ENCODE assay signal across 14 cellular contexts in the genomic region with DNA sequence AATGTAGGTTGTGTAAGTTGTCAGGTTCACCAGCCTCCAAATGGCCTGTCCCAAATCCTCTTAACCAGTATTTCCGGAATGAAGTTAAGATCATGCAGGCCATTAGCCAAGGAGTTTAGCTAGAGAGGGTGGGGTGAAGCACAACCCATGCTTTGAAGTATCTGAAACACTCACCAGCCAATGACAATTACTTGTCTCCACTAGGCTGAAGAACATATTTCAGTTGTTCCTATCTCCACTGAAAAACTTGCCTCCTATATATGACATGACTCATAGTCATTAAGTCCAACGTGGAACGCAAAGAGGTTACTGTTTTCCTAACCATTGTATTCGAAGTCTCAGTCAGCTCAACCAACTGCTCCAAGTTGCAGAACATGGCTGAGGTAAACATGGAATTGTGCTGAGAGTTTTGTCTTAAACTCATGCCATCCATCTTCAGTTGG. TPM values are rescaled to one million over a fixed set of nuclear protein-coding genes. Genes with fewer than 3 reads are reported as not detected.
DNase-seq lines count a peak whose midpoint lies in the region; ATAC-seq and TF ChIP-seq lines count a peak whose summit lies in the region.
"Had no signal": no experiment of that assay in that cellular context is flagged by ENCODE, and none has a peak within 500 bp of the region (broad histone marks: within the 10 kb centered on the region; RNA-seq: fewer than 3 reads in every experiment).

No MANE protein-coding gene starts in this region.

- TF ChIP-seq CTCF in astrocyte of the spinal cord (IDR thresholded peaks at IDR 0.05; ENCODE audit: low read depth, low read length): no peak

- DNase-seq in COLO829 (ENCODE audit: low spot score): peak; percentile 56
- DNase-seq in HT-29 (ENCODE audit: low spot score): peak; percentile 48
- peak; percentile 74 for DNase-seq in astrocyte of the spinal cord (ENCODE audit: low read depth, low spot score)
- peak; percentile 83 for DNase-seq in mesenchymal stem cell
- no peak for DNase-seq in hypothalamus (lab: John Stamatoyannopoulos, UW)
- DNase-seq in cerebellum (ENCODE audit: low spot score): no peak
- no peak for DNase-seq in NCI-H187 treated with DMSO at 0.1 percent for 48 hours (lab: John Stamatoyannopoulos, UW)
- DNase-seq: NCI-H2227 treated with DMSO at 0.1 percent for 48 hours; OCI-M1; psoas muscle; stimulated activated CD4-positive, alpha-beta T cell treated with anti-CD3 and anti-CD28 coated beads, Interleukin-4, amount 100 ng/mL, for 24 hours; T-helper 9 cell had no signal

- H2BK120ac ChIP-seq in mesenchymal stem cell (ENCODE audit: low read depth, low read length): no peak overlapping the region

- H3K27me3 ChIP-seq in mesenchymal stem cell (ENCODE audit: control insufficient read depth in 1 of 2, insufficient read depth in 1 of 2, low read length in 2 of 2): no peaks in the 10 kb centered on the region

- H3K23ac ChIP-seq in mesenchymal stem cell (ENCODE audit: low read length in 2 of 2): no peak overlapping the region

- H3K9ac ChIP-seq in mesenchymal stem cell (ENCODE audit: low read length): no peak overlapping the region

- 26% methylated on average over 4 of the region's 4 CpGs for WGBS in mesenchymal stem cell

- no peaks in the 10 kb centered on the region for H3K79me1 ChIP-seq in mesenchymal stem cell (replicated peaks; ENCODE audit: low read length, poor library complexity, severe bottlenecking)

- no peak overlapping the region for H3K14ac ChIP-seq in mesenchymal stem cell (ENCODE audit: low read length in 2 of 2)

- no peaks in the 10 kb centered on the region for H3K4me1 ChIP-seq in mesenchymal stem cell (ENCODE audit: control insufficient read depth, insufficient read depth, low read depth, low read length)
- H3K4me1 ChIP-seq: psoas muscle had no signal

- no peak overlapping the region for H4K8ac ChIP-seq in mesenchymal stem cell (ENCODE audit: low read length)

- no peak overlapping the region for H3K27ac ChIP-seq in mesenchymal stem cell (ENCODE audit: low read length, poor library complexity, severe bottlenecking)
- H3K27ac ChIP-seq: C4-2B, psoas muscle had no signal

- no peak overlapping the region for H3K4ac ChIP-seq in mesenchymal stem cell (ENCODE audit: low read depth in 1 of 2, low read length in 2 of 2)

- in situ Hi-C loops in astrocyte of the spinal cord (cut with HindIII; ENCODE audit: low sequenced_read_pairs): no loop called here

- H2AK5ac ChIP-seq in mesenchymal stem cell (ENCODE audit: low read length, severe bottlenecking): no peak overlapping the region

- no peak overlapping the region for H3K18ac ChIP-seq in mesenchymal stem cell (ENCODE audit: low read depth in 1 of 2, low read length in 2 of 2)

- no peak overlapping the region for H3K4me2 ChIP-seq in mesenchymal stem cell (ENCODE audit: low read length, poor library complexity, severe bottlenecking)

- no peak overlapping the region for H2BK5ac ChIP-seq in mesenchymal stem cell (ENCODE audit: low read depth, low read length, poor library complexity, severe bottlenecking)

- no peak overlapping the region for H2AFZ ChIP-seq in mesenchymal stem cell (ENCODE audit: low read depth, low read length)

- H2BK12ac ChIP-seq in mesenchymal stem cell (ENCODE audit: low read length in 2 of 2): no peak overlapping the region

- no peaks in the 10 kb centered on the region for H3K36me3 ChIP-seq in mesenchymal stem cell (ENCODE audit: control insufficient read depth in 1 of 2, insufficient read depth in 2 of 2, low read depth in 1 of 2, low read length in 2 of 2)

- no peak overlapping the region for H2BK15ac ChIP-seq in mesenchymal stem cell (ENCODE audit: low read depth, poor library complexity, severe bottlenecking)

- no peaks in the 10 kb centered on the region for H3K9me3 ChIP-seq in mesenchymal stem cell (ENCODE audit: control insufficient read depth, low read length)
- H3K9me3 ChIP-seq: psoas muscle had no signal

- no peak for ATAC-seq in HG02885 (IDR thresholded peaks at IDR 0.05; ENCODE audit: poor library complexity, unreplicated experiment)
- ATAC-seq: psoas muscle had no signal

- H3K4me3 ChIP-seq in astrocyte of the spinal cord (ENCODE audit: low read depth, low read length) (no peak overlapping the region), mesenchymal stem cell (ENCODE audit: insufficient read depth in 1 of 2, low read depth in 1 of 2, low read length in 2 of 2) (no peak overlapping the region)
- H3K4me3 ChIP-seq: psoas muscle had no signal

- H4K91ac ChIP-seq in mesenchymal stem cell (ENCODE audit: low read length): no peak overlapping the region

RNA-seq across cellular contexts. Expression of gene TNFAIP3, which starts 37.4 kb away (rescaled TPM):
- 1.2 and 1.7 TPM in 2 replicates for total RNA-seq in HT-29 (2014; rRNA removed; shearing (Covaris generic))
- polyA plus RNA-seq in mesenchymal stem cell (2013, experiment 1 of 2): 8.2 TPM
- 7.2 TPM for polyA plus RNA-seq in mesenchymal stem cell (2013, experiment 2 of 2)
- 1.6 TPM for total RNA-seq in cerebellum

Comparison
In these comparisons a context has a peak if more than half of its experiments do, and no peak if none do; other contexts are left out.
1. DNase-seq: peak in COLO829 (single experiment), HT-29 (single experiment), astrocyte of the spinal cord (single experiment) and mesenchymal stem cell (single experiment); none in hypothalamus (0 of 51), cerebellum (single experiment) and NCI-H187 treated with DMSO at 0.1 percent for 48 hours (single experiment).